ENCODE assay signal across 1 cellular context in genomic region chr1:28914228-28915035, GRCh38.
A peak's percentile ranks its signal among the peaks of the same experiment; 100 is the strongest.
TF ChIP-seq lines count a peak whose summit lies in the region.

Gene EPB41, plus strand, starts transcription at chr1:28914569. Its CDS starts 72,869 bp downstream, at chr1:28987438.

TF ChIP-seq in HEK293, 187 proteins besides CTCF, POLR2A, EP300 and RAD21 (continued from another document and continues in another):
- peak; percentile 63 for TF ChIP-seq ZBTB11 (tag by site-specific recombination; conservative IDR thresholded peaks at IDR 0.05; ENCODE audit: low read depth)
- peak; percentile 79 for TF ChIP-seq ZNF37A (tag by site-specific recombination; IDR thresholded peaks at IDR 0.05)
- TF ChIP-seq ZSCAN30 (tag by site-specific recombination; IDR thresholded peaks at IDR 0.05) = peak; percentile 64; the same call in 1 of the 2 replicates
- TF ChIP-seq ZNF16 (tag by site-specific recombination; IDR thresholded peaks at IDR 0.05; ENCODE audit: low read depth) = no peak
- TF ChIP-seq IKZF3 (tag by site-specific recombination; IDR thresholded peaks at IDR 0.05) = peak; percentile 26; the same call in 1 of the 2 replicates
- no peak for TF ChIP-seq ZNF423 (tag by site-specific recombination; IDR thresholded peaks at IDR 0.05)
- no peak for TF ChIP-seq ZNF132 (tag by site-specific recombination; IDR thresholded peaks at IDR 0.05; ENCODE audit: borderline replicate concordance)
- no peak for TF ChIP-seq ZSCAN16 (tag by site-specific recombination; IDR thresholded peaks at IDR 0.05)
- peak; percentile 32; the same call in 1 of the 2 replicates for TF ChIP-seq KLF8 (tag by site-specific recombination; IDR thresholded peaks at IDR 0.05)
- TF ChIP-seq GLI4 (tag by site-specific recombination; IDR thresholded peaks at IDR 0.05) = no peak
- no peak for TF ChIP-seq BCL11A (tag by site-specific recombination; IDR thresholded peaks at IDR 0.05; ENCODE audit: low read depth)
- TF ChIP-seq ZNF341 (tag by site-specific recombination; IDR thresholded peaks at IDR 0.05; ENCODE audit: low read depth) = peak; percentile 64
- peak; percentile 70 for TF ChIP-seq ZNF677 (tag by site-specific recombination; IDR thresholded peaks at IDR 0.05)
- peak; percentile 86 for TF ChIP-seq ZNF596 (tag by site-specific recombination; IDR thresholded peaks at IDR 0.05)
- no peak for TF ChIP-seq EGR2 (tag by site-specific recombination; IDR thresholded peaks at IDR 0.05; ENCODE audit: low read depth)
- 0 out of 2 replicates have a peak, but pooled peaks have one; percentile 20 for TF ChIP-seq KLF9 (tag by site-specific recombination; IDR thresholded peaks at IDR 0.05; ENCODE audit: low read depth)
- no peak for TF ChIP-seq ZNF140 (tag by site-specific recombination; IDR thresholded peaks at IDR 0.05)
- no peak for TF ChIP-seq ZBTB49 (tag by site-specific recombination; IDR thresholded peaks at IDR 0.05; ENCODE audit: low read depth)
- TF ChIP-seq ZNF747 (tag by site-specific recombination; IDR thresholded peaks at IDR 0.05) = no peak
- TF ChIP-seq ZBTB48 (tag by site-specific recombination; IDR thresholded peaks at IDR 0.05) = no peak
- TF ChIP-seq ZNF664 (tag by site-specific recombination; IDR thresholded peaks at IDR 0.05) = no peak
- TF ChIP-seq ZNF10 (tag by site-specific recombination; IDR thresholded peaks at IDR 0.05) = no peak
- TF ChIP-seq KLF10 (tag by site-specific recombination; IDR thresholded peaks at IDR 0.05) = peak; percentile 100
- TF ChIP-seq ZNF76 (tag by site-specific recombination; IDR thresholded peaks at IDR 0.05; ENCODE audit: borderline replicate concordance, low read depth) = no peak
- no peak for TF ChIP-seq OSR2 (tag by site-specific recombination; IDR thresholded peaks at IDR 0.05)
- no peak for TF ChIP-seq ZNF24 (tag by site-specific recombination; IDR thresholded peaks at IDR 0.05)
- no peak for TF ChIP-seq ZNF211 (tag by site-specific recombination; IDR thresholded peaks at IDR 0.05; ENCODE audit: low read depth)
- no peak for TF ChIP-seq ZNF394 (tag by site-specific recombination; IDR thresholded peaks at IDR 0.05; ENCODE audit: borderline replicate concordance)
- TF ChIP-seq, protein P1, sequence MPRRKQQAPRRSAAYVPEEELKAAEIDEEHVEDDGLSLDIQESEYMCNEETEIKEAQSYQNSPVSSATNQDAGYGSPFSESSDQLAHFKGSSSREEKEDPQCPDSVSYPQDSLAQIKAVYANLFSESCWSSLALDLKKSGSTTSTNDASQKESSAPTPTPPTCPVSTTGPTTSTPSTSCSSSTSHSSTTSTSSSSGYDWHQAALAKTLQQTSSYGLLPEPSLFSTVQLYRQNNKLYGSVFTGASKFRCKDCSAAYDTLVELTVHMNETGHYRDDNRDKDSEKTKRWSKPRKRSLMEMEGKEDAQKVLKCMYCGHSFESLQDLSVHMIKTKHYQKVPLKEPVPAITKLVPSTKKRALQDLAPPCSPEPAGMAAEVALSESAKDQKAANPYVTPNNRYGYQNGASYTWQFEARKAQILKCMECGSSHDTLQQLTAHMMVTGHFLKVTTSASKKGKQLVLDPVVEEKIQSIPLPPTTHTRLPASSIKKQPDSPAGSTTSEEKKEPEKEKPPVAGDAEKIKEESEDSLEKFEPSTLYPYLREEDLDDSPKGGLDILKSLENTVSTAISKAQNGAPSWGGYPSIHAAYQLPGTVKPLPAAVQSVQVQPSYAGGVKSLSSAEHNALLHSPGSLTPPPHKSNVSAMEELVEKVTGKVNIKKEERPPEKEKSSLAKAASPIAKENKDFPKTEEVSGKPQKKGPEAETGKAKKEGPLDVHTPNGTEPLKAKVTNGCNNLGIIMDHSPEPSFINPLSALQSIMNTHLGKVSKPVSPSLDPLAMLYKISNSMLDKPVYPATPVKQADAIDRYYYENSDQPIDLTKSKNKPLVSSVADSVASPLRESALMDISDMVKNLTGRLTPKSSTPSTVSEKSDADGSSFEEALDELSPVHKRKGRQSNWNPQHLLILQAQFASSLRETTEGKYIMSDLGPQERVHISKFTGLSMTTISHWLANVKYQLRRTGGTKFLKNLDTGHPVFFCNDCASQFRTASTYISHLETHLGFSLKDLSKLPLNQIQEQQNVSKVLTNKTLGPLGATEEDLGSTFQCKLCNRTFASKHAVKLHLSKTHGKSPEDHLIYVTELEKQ (tag by site-specific recombination; IDR thresholded peaks at IDR 0.05; ENCODE audit: borderline replicate concordance) = no peak
- TF ChIP-seq ZBTB1 (tag by site-specific recombination; IDR thresholded peaks at IDR 0.05) = no peak
- no peak for TF ChIP-seq ZSCAN5A (tag by site-specific recombination; IDR thresholded peaks at IDR 0.05)
- TF ChIP-seq ELK4 (IDR thresholded peaks at IDR 0.05; ENCODE audit: borderline replicate concordance, low read depth, low read length) = no peak
- no peak for TF ChIP-seq ZNF488 (tag by site-specific recombination; IDR thresholded peaks at IDR 0.05)
- TF ChIP-seq, protein P2, sequence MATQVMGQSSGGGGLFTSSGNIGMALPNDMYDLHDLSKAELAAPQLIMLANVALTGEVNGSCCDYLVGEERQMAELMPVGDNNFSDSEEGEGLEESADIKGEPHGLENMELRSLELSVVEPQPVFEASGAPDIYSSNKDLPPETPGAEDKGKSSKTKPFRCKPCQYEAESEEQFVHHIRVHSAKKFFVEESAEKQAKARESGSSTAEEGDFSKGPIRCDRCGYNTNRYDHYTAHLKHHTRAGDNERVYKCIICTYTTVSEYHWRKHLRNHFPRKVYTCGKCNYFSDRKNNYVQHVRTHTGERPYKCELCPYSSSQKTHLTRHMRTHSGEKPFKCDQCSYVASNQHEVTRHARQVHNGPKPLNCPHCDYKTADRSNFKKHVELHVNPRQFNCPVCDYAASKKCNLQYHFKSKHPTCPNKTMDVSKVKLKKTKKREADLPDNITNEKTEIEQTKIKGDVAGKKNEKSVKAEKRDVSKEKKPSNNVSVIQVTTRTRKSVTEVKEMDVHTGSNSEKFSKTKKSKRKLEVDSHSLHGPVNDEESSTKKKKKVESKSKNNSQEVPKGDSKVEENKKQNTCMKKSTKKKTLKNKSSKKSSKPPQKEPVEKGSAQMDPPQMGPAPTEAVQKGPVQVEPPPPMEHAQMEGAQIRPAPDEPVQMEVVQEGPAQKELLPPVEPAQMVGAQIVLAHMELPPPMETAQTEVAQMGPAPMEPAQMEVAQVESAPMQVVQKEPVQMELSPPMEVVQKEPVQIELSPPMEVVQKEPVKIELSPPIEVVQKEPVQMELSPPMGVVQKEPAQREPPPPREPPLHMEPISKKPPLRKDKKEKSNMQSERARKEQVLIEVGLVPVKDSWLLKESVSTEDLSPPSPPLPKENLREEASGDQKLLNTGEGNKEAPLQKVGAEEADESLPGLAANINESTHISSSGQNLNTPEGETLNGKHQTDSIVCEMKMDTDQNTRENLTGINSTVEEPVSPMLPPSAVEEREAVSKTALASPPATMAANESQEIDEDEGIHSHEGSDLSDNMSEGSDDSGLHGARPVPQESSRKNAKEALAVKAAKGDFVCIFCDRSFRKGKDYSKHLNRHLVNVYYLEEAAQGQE (tag by site-specific recombination; IDR thresholded peaks at IDR 0.05) = no peak
- no peak for TF ChIP-seq ZNF629 (tag by site-specific recombination; IDR thresholded peaks at IDR 0.05)
- no peak for TF ChIP-seq ZNF529 (tag by site-specific recombination; IDR thresholded peaks at IDR 0.05; ENCODE audit: insufficient replicate concordance)
- TF ChIP-seq ZNF221 (tag by site-specific recombination; IDR thresholded peaks at IDR 0.05; ENCODE audit: borderline replicate concordance) = no peak
- 0 out of 2 replicates have a peak, but pooled peaks have one; percentile 14 for TF ChIP-seq ZEB2 (tag by site-specific recombination; IDR thresholded peaks at IDR 0.05)
- no peak for TF ChIP-seq ZNF362 (tag by site-specific recombination; IDR thresholded peaks at IDR 0.05)
- TF ChIP-seq ZNF350 (tag by site-specific recombination; IDR thresholded peaks at IDR 0.05) = no peak
- TF ChIP-seq ZNF561 (tag by site-specific recombination; IDR thresholded peaks at IDR 0.05; ENCODE audit: borderline replicate concordance) = peak; percentile 75; the same call in 1 of the 2 replicates
- TF ChIP-seq MYNN (tag by site-specific recombination; IDR thresholded peaks at IDR 0.05; ENCODE audit: borderline replicate concordance) = no peak
- peak; percentile 38; the same call in 1 of the 2 replicates for TF ChIP-seq GLIS1 (tag by site-specific recombination; IDR thresholded peaks at IDR 0.05)
- no peak for TF ChIP-seq REPIN1 (tag by site-specific recombination; IDR thresholded peaks at IDR 0.05; ENCODE audit: low read depth)
- no peak for TF ChIP-seq KLF7 (tag by site-specific recombination; IDR thresholded peaks at IDR 0.05; ENCODE audit: borderline replicate concordance)
- TF ChIP-seq ZNF391 (tag by site-specific recombination; IDR thresholded peaks at IDR 0.05; ENCODE audit: borderline replicate concordance, low read depth) = no peak
- no peak for TF ChIP-seq ZBTB20 (tag by site-specific recombination; IDR thresholded peaks at IDR 0.05)
- no peak for TF ChIP-seq HOXA7 (CRISPR knock-in tag; IDR thresholded peaks at IDR 0.05; ENCODE audit: borderline replicate concordance)
